In genomic region chr12:48189331-48190125, GRCh38 we compare ENCODE assay signal across 8 cellular contexts. TPM values are rescaled to one million over a fixed set of nuclear protein-coding genes. Genes with fewer than 3 reads are reported as not detected.
A peak's percentile ranks its signal among the peaks of the same experiment; 100 is the strongest.
DNase-seq lines count a peak whose midpoint lies in the region; ATAC-seq, FAIRE-seq and TF ChIP-seq lines count a peak whose summit lies in the region.

No MANE protein-coding gene starts in this region.

- H3K27ac ChIP-seq in H1 (ENCODE audit: low read depth, low read length): no peak overlapping the region

- H2BK12ac ChIP-seq in H1 (ENCODE audit: low read depth, low read length): no peak overlapping the region

- H2AK5ac ChIP-seq in H1 (ENCODE audit: low read depth, low read length): no peak overlapping the region

- no peak overlapping the region for H2BK5ac ChIP-seq in H1 (ENCODE audit: low read depth, low read length)

- peak in 2 of 3 experiments; percentile 74 to 86; a peak in 3 of 4 replicates for TF ChIP-seq CTCF in H1 (IDR thresholded peaks at IDR 0.05; ENCODE audit: control extremely low read depth in 1 of 3, insufficient read depth in 1 of 3, low read depth in 1 of 3, low read length in 3 of 3)

- no peaks in the 10 kb centered on the region for H3K36me3 ChIP-seq in H1 (ENCODE audit: control insufficient read depth in 2 of 4, insufficient read depth in 4 of 4, low read length in 3 of 4)

- TF ChIP-seq RAD21 in H1 (IDR thresholded peaks at IDR 0.05 in 1 of 2, conservative IDR thresholded peaks at IDR 0.05 in 1 of 2; ENCODE audit: low read depth in 2 of 2, low read length in 2 of 2): peak; percentile 83 to 92

- no peak overlapping the region for H4K91ac ChIP-seq in H1 (replicated peaks; ENCODE audit: insufficient read length, low read length)

- POLR2A ChIA-PET in activated CD4-positive, alpha-beta memory T cell treated with anti-CD3 and anti-CD28 coated beads, Interleukin-2, amount 10 ng/mL, durations not matched to agents 7 days and 5 days (lab: Charles Lee): no interaction called here
- POLR2A ChIA-PET in H1 (lab: Charles Lee; ENCODE audit: partially characterized antibody): interaction anchor here (1.4 kb wide), 1 partner anchor 9 kb away, joined by 7 read pairs; no protein-coding TSS in a partner anchor

- TF ChIP-seq POLR2A in H1 (IDR thresholded peaks at IDR 0.05; ENCODE audit: control extremely low read depth in 1 of 2, low read depth in 2 of 2, low read length in 2 of 2): no peak

- TF ChIP-seq EP300 in H1 (IDR thresholded peaks at IDR 0.05; ENCODE audit: borderline replicate concordance in 1 of 2, low read depth in 2 of 2, low read length in 2 of 2): no peak

- no peak overlapping the region for H3K23ac ChIP-seq in H1 (ENCODE audit: insufficient read length)

- H2AFZ ChIP-seq in H1 (ENCODE audit: low read length): no peak overlapping the region

- no peak overlapping the region for H3K4me3 Mint-ChIP-seq in activated CD4-positive, alpha-beta memory T cell treated with anti-CD3 and anti-CD28 coated beads, Interleukin-2, amount 10 ng/mL, durations not matched to agents 7 days and 5 days
- no peak overlapping the region for H3K4me3 Mint-ChIP-seq in stimulated activated memory B cell treated with anti-CD40 and anti-IgM and Interleukin-4, amounts not matched to agents 10 μg/mL and 1 μg/mL and 100 μg/mL, for 72 hours

- H3K23me2 ChIP-seq in H1 (ENCODE audit: low read depth, low read length): peaks cover 2% of the 10 kb centered on the region; the same call in 1 of the 2 replicates

- no peak overlapping the region for H3K14ac ChIP-seq in H1 (ENCODE audit: insufficient read length)

- no peak overlapping the region for H3K27ac Mint-ChIP-seq in activated CD4-positive, alpha-beta memory T cell treated with anti-CD3 and anti-CD28 coated beads, Interleukin-2, amount 10 ng/mL, durations not matched to agents 7 days and 5 days
- H3K27ac Mint-ChIP-seq in stimulated activated memory B cell treated with anti-CD40 and anti-IgM and Interleukin-4, amounts not matched to agents 10 μg/mL and 1 μg/mL and 100 μg/mL, for 72 hours: no peak overlapping the region

- no peaks in the 10 kb centered on the region for H4K20me1 ChIP-seq in H1 (replicated peaks in 1 of 2; ENCODE audit: control insufficient read depth in 1 of 2, insufficient read depth in 2 of 2, low read length in 2 of 2)

- no peak overlapping the region for H4K5ac ChIP-seq in H1 (ENCODE audit: insufficient read length, low read depth, low read length)

- peaks cover 21% of the 10 kb centered on the region for H3K4me1 Mint-ChIP-seq in activated CD4-positive, alpha-beta memory T cell treated with anti-CD3 and anti-CD28 coated beads, Interleukin-2, amount 10 ng/mL, durations not matched to agents 7 days and 5 days
- H3K4me1 Mint-ChIP-seq in stimulated activated memory B cell treated with anti-CD40 and anti-IgM and Interleukin-4, amounts not matched to agents 10 μg/mL and 1 μg/mL and 100 μg/mL, for 72 hours: peaks cover 20% of the 10 kb centered on the region

- no peak overlapping the region for H3K4me2 ChIP-seq in H1 (ENCODE audit: insufficient read depth in 1 of 2, low read depth in 2 of 2, low read length in 2 of 2)

- DNase-seq in GM04504 (ENCODE audit: low read depth) (peak; percentile 45), NCI-H69 (lab: John Stamatoyannopoulos, UW) (peak; percentile 61), H1 (ENCODE audit: low read depth in 1 of 2, low spot score in 2 of 2) (peak in 1 of 2 experiments; percentile 84), middle frontal gyrus (ENCODE audit: extremely low spot score, low spot score) (peak; percentile 71)
- peak; percentile 75 for DNase-seq in activated CD4-positive, alpha-beta memory T cell treated with anti-CD3 and anti-CD28 coated beads, Interleukin-2, amount 10 ng/mL, durations not matched to agents 7 days and 5 days

- H3K9ac ChIP-seq in H1 (replicated peaks in 1 of 4; ENCODE audit: extremely low read depth in 1 of 4, low read depth in 3 of 4, low read length in 3 of 4): no peak overlapping the region

- peak; percentile 60 for ATAC-seq in HG03175 (IDR thresholded peaks at IDR 0.05; ENCODE audit: unreplicated experiment)
- peak; percentile 66 for ATAC-seq in stimulated activated memory B cell treated with anti-CD40 and anti-IgM and Interleukin-4, amounts not matched to agents 10 μg/mL and 1 μg/mL and 100 μg/mL, for 72 hours
- no peak for ATAC-seq in GM21423 (IDR thresholded peaks at IDR 0.05; ENCODE audit: unreplicated experiment)

- H3K36me3 Mint-ChIP-seq in activated CD4-positive, alpha-beta memory T cell treated with anti-CD3 and anti-CD28 coated beads, Interleukin-2, amount 10 ng/mL, durations not matched to agents 7 days and 5 days (ENCODE audit: low read depth): no peaks in the 10 kb centered on the region
- H3K36me3 Mint-ChIP-seq in stimulated activated memory B cell treated with anti-CD40 and anti-IgM and Interleukin-4, amounts not matched to agents 10 μg/mL and 1 μg/mL and 100 μg/mL, for 72 hours: no peaks in the 10 kb centered on the region

- H2BK15ac ChIP-seq in H1 (ENCODE audit: low read length): no peak overlapping the region

- no peak overlapping the region for H4K8ac ChIP-seq in H1 (ENCODE audit: extremely low read depth, insufficient read depth, low read length)

- peaks cover 51% of the 10 kb centered on the region for H3K27me3 Mint-ChIP-seq in activated CD4-positive, alpha-beta memory T cell treated with anti-CD3 and anti-CD28 coated beads, Interleukin-2, amount 10 ng/mL, durations not matched to agents 7 days and 5 days
- H3K27me3 Mint-ChIP-seq in stimulated activated memory B cell treated with anti-CD40 and anti-IgM and Interleukin-4, amounts not matched to agents 10 μg/mL and 1 μg/mL and 100 μg/mL, for 72 hours: peaks cover 26% of the 10 kb centered on the region

- H3K4ac ChIP-seq in H1 (replicated peaks; ENCODE audit: insufficient read length, low read depth, low read length): no peak overlapping the region

- 52% methylated on average over 6 of the region's 6 CpGs; no CpG with 5 or more reads in 1 of the 2 experiments for WGBS in H1 (ENCODE audit: extremely low coverage in 1 of 2, insufficient coverage in 1 of 2, insufficient read length in 1 of 2, insufficient replicate concordance in 2 of 2, low coverage in 1 of 2, low lambda C conversion rate in 2 of 2, missing lambda C conversion rate in 1 of 2), 2 experiments

- H3K18ac ChIP-seq in H1 (ENCODE audit: extremely low read depth, low read length): no peak overlapping the region

- H2BK120ac ChIP-seq in H1 (replicated peaks; ENCODE audit: low read depth, low read length): no peak overlapping the region

- H3K27me3 ChIP-seq in H1 (replicated peaks in 1 of 4; ENCODE audit: control insufficient read depth in 3 of 4, extremely low read depth in 1 of 4, insufficient read depth in 3 of 4, low read length in 3 of 4): peaks cover 2 to 16% (median 11%) of the 10 kb centered on the region in 4 experiments; a peak in 6 of 7 replicates

- H3K79me2 ChIP-seq in H1 (ENCODE audit: control insufficient read depth in 1 of 2, insufficient read depth in 2 of 2, low read length in 2 of 2): no peaks in the 10 kb centered on the region

- peaks cover 2 to 13% (median 7%) of the 10 kb centered on the region in 4 experiments; a peak in 6 of 7 replicates for H3K4me1 ChIP-seq in H1 (replicated peaks in 1 of 4; ENCODE audit: control insufficient read depth in 3 of 4, insufficient read depth in 4 of 4, low read length in 3 of 4)

- H3K9me3 ChIP-seq in H1 (ENCODE audit: insufficient read depth in 2 of 2, low read depth in 1 of 2, low read length in 1 of 2): no peaks in the 10 kb centered on the region

- no peak overlapping the region for H2BK20ac ChIP-seq in H1 (ENCODE audit: low read length)

- FAIRE-seq in H1 (lab: Jason Lieb, UNC): peak; percentile 96

- no peak overlapping the region for H3K4me3 ChIP-seq in H1 (ENCODE audit: extremely low read depth in 1 of 4, insufficient read depth in 2 of 4, low read depth in 3 of 4, low read length in 4 of 4)

- H3K9me3 Mint-ChIP-seq in activated CD4-positive, alpha-beta memory T cell treated with anti-CD3 and anti-CD28 coated beads, Interleukin-2, amount 10 ng/mL, durations not matched to agents 7 days and 5 days: no peaks in the 10 kb centered on the region
- no peaks in the 10 kb centered on the region for H3K9me3 Mint-ChIP-seq in stimulated activated memory B cell treated with anti-CD40 and anti-IgM and Interleukin-4, amounts not matched to agents 10 μg/mL and 1 μg/mL and 100 μg/mL, for 72 hours

- no peaks in the 10 kb centered on the region for H3K79me1 ChIP-seq in H1 (ENCODE audit: low read depth, low read length)

- CTCF ChIA-PET in activated CD4-positive, alpha-beta memory T cell treated with anti-CD3 and anti-CD28 coated beads, Interleukin-2, amount 10 ng/mL, durations not matched to agents 7 days and 5 days (lab: Charles Lee): interaction anchor here (0.6 to 8.1 kb wide), 8 partner anchors 11 to 460 kb away, joined by 3 to 94 read pairs (median 3); partner anchors contain the start of genes OR10AD1 and TMEM106C
- CTCF ChIA-PET in H1 (lab: Charles Lee; ENCODE audit: partially characterized antibody): interaction anchor here (0.6 to 6.5 kb wide), 33 partner anchors 9 to 482 kb away, joined by 3 to 63 read pairs (median 4); no protein-coding TSS in a partner anchor

- no peak overlapping the region for H3K56ac ChIP-seq in H1 (replicated peaks; ENCODE audit: insufficient read length, low read depth, low read length)

RNA-seq across cellular contexts. Expression of gene CCDC184, which starts 6.1 kb away (rescaled TPM):
- total RNA-seq in activated CD4-positive, alpha-beta memory T cell treated with anti-CD3 and anti-CD28 coated beads, Interleukin-2, amount 10 ng/mL, durations not matched to agents 7 days and 5 days: under 1 TPM; 0.63 to 0.65 TPM
- total RNA-seq in H1 (2021; fragmentation: NEBNext Ultra II Directional; extraction: Animal tissue kit (Norgen Biotek cat#: 25700)): 2.2 and 2.5 TPM in 2 replicates
- 3.0 and 3.1 TPM in 2 replicates for polyA plus RNA-seq in H1 (2011; rRNA removed)
- polyA plus RNA-seq in H1 (2011; cell fraction: cytosol; rRNA removed): 2.6 TPM
- polyA plus RNA-seq in H1 (2011; cell fraction: nucleus; rRNA removed): 1.2 TPM
- polyA plus RNA-seq in H1 (2012, experiment 1 of 2): 1.8 to 2.7 TPM (median 2.3 TPM) in 4 replicates
- polyA plus RNA-seq in H1 (2012, experiment 2 of 2): 3.7 TPM
- 1.4 TPM for polyA plus RNA-seq in H1 (2013, experiment 1 of 2)
- 1.4 TPM for polyA plus RNA-seq in H1 (2013, experiment 2 of 2)
- polyA minus RNA-seq in H1 (2011; rRNA and poly(A)+ RNA removed): 1.6 and 1.7 TPM in 2 replicates
- 1.1 TPM for polyA minus RNA-seq in H1 (2011; cell fraction: cytosol; rRNA and poly(A)+ RNA removed)
- 1.4 TPM for polyA minus RNA-seq in H1 (2011; cell fraction: nucleus; rRNA and poly(A)+ RNA removed)

RNA-seq across cellular contexts. Expression of gene OR10AD1, which starts 13.6 kb away (rescaled TPM):
- total RNA-seq in activated CD4-positive, alpha-beta memory T cell treated with anti-CD3 and anti-CD28 coated beads, Interleukin-2, amount 10 ng/mL, durations not matched to agents 7 days and 5 days: not detected
- total RNA-seq in H1 (2021; fragmentation: NEBNext Ultra II Directional; extraction: Animal tissue kit (Norgen Biotek cat#: 25700)): not detected in 2 replicates
- not detected in 2 replicates for polyA plus RNA-seq in H1 (2011; rRNA removed)
- polyA plus RNA-seq in H1 (2011; cell fraction: cytosol; rRNA removed): not detected
- not detected for polyA plus RNA-seq in H1 (2011; cell fraction: nucleus; rRNA removed)
- polyA plus RNA-seq in H1 (2012, experiment 1 of 2): 0.13 TPM in 1 of 4 replicates, not detected in the others
- polyA plus RNA-seq in H1 (2012, experiment 2 of 2): not detected
- polyA plus RNA-seq in H1 (2013, experiment 1 of 2): not detected
- polyA plus RNA-seq in H1 (2013, experiment 2 of 2): not detected
- polyA minus RNA-seq in H1 (2011; rRNA and poly(A)+ RNA removed): not detected in 2 replicates
- polyA minus RNA-seq in H1 (2011; cell fraction: cytosol; rRNA and poly(A)+ RNA removed): not detected
- polyA minus RNA-seq in H1 (2011; cell fraction: nucleus; rRNA and poly(A)+ RNA removed): not detected

RNA-seq across cellular contexts. Expression of gene ASB8, which starts 32.2 kb away (rescaled TPM):
- total RNA-seq in activated CD4-positive, alpha-beta memory T cell treated with anti-CD3 and anti-CD28 coated beads, Interleukin-2, amount 10 ng/mL, durations not matched to agents 7 days and 5 days: 10 to 100 TPM; 43.4 to 45.6 TPM
- 8.1 and 8.3 TPM in 2 replicates for total RNA-seq in H1 (2021; fragmentation: NEBNext Ultra II Directional; extraction: Animal tissue kit (Norgen Biotek cat#: 25700))
- 3.8 and 4.2 TPM in 2 replicates for polyA plus RNA-seq in H1 (2011; rRNA removed)
- 7.7 TPM for polyA plus RNA-seq in H1 (2011; cell fraction: cytosol; rRNA removed)
- polyA plus RNA-seq in H1 (2011; cell fraction: nucleus; rRNA removed): 5.0 TPM
- 7.5 to 10.4 TPM (median 8.3 TPM) in 4 replicates for polyA plus RNA-seq in H1 (2012, experiment 1 of 2)
- 5.9 TPM for polyA plus RNA-seq in H1 (2012, experiment 2 of 2)
- polyA plus RNA-seq in H1 (2013, experiment 1 of 2): 4.8 TPM
- polyA plus RNA-seq in H1 (2013, experiment 2 of 2): 4.6 TPM
- polyA minus RNA-seq in H1 (2011; rRNA and poly(A)+ RNA removed): 12.5 and 15.9 TPM in 2 replicates
- polyA minus RNA-seq in H1 (2011; cell fraction: cytosol; rRNA and poly(A)+ RNA removed): 3.4 TPM
- polyA minus RNA-seq in H1 (2011; cell fraction: nucleus; rRNA and poly(A)+ RNA removed): 7.7 TPM
